In genomic region chr2:28952806-28953190, GRCh38 we compare ENCODE assay signal across 12 cellular contexts. TPM values are rescaled to one million over a fixed set of nuclear protein-coding genes. Genes with fewer than 3 reads are reported as not detected.
DNase-seq lines count a peak whose midpoint lies in the region; ATAC-seq and TF ChIP-seq lines count a peak whose summit lies in the region.
"Had no signal": no experiment of that assay in that cellular context is flagged by ENCODE, and none has a peak within 500 bp of the region (broad histone marks: within the 10 kb centered on the region; RNA-seq: fewer than 3 reads in every experiment).

No MANE protein-coding gene starts in this region.

- no peak overlapping the region for H2BK120ac ChIP-seq in mesendoderm (ENCODE audit: low read depth, low read length)

- H3K27ac Mint-ChIP-seq in activated CD8-positive, alpha-beta T cell treated with anti-CD3 and anti-CD28 coated beads for 36 hours, result peak overlapping the region; percentile 26
- H3K27ac Mint-ChIP-seq: activated CD4-positive, alpha-beta memory T cell treated with anti-CD3 and anti-CD28 coated beads, Interleukin-2, amount 10 ng/mL, durations not matched to agents 7 days and 5 days had no signal

- no peak for TF ChIP-seq POLR2A in NB4 (IDR thresholded peaks at IDR 0.05; ENCODE audit: extremely low read depth, insufficient read length)

- WGBS in mesendoderm (ENCODE audit: extremely low coverage, insufficient coverage, low lambda C conversion rate), result no CpG with 5 or more reads among the region's 6 CpGs

- H3K79me1 ChIP-seq in mesendoderm (ENCODE audit: low read length), result no peaks in the 10 kb centered on the region

- peak; percentile 27 for TF ChIP-seq CTCF in NB4 (IDR thresholded peaks at IDR 0.05; ENCODE audit: low read depth, low read length)
- TF ChIP-seq CTCF in activated CD8-positive, alpha-beta T cell treated with anti-CD3 and anti-CD28 coated beads for 36 hours (IDR thresholded peaks at IDR 0.05), result no peak

- no peak overlapping the region for H3K18ac ChIP-seq in mesendoderm (ENCODE audit: low read length)

- DNase-seq in G401 (ENCODE audit: low spot score) (peak; percentile 21), NB4 (ENCODE audit: low read depth) (peak; percentile 83), mesendoderm (peak; percentile 21), T-helper 1 cell (no peak), DMS79 treated with DMSO at 0.1 percent for 48 hours (lab: John Stamatoyannopoulos, UW) (no peak)
- no peak for DNase-seq in activated CD8-positive, alpha-beta T cell treated with anti-CD3 and anti-CD28 coated beads for 36 hours
- DNase-seq in activated CD4-positive, CD25-positive, alpha-beta regulatory T cell treated with anti-CD3 and anti-CD28 coated beads, Interleukin-2, amount 50 U/mL, for 72 hours, result no peak
- DNase-seq: activated CD4-positive, alpha-beta memory T cell treated with anti-CD3 and anti-CD28 coated beads, Interleukin-2, amount 10 ng/mL, durations not matched to agents 7 days and 5 days; cortex of kidney; kidney; NCI-H2107 had no signal

- intact Hi-C loops in activated CD8-positive, alpha-beta T cell treated with anti-CD3 and anti-CD28 coated beads for 36 hours (cut with micrococcal nuclease), result loop anchor here (5.0 kb wide), 1 partner anchor 130 kb away; no protein-coding TSS in a partner anchor

- no peak overlapping the region for H2AK5ac ChIP-seq in mesendoderm (ENCODE audit: low read length)

- no peak overlapping the region for H2BK5ac ChIP-seq in mesendoderm (ENCODE audit: low read length)

- no peak overlapping the region for H3K27ac ChIP-seq in mesendoderm (ENCODE audit: low read depth, low read length)

- no peak overlapping the region for H2BK15ac ChIP-seq in mesendoderm (replicated peaks; ENCODE audit: low read depth)

- H3K9ac ChIP-seq in mesendoderm (ENCODE audit: low read length), result no peak overlapping the region

- no peaks in the 10 kb centered on the region for H3K27me3 Mint-ChIP-seq in activated CD8-positive, alpha-beta T cell treated with anti-CD3 and anti-CD28 coated beads for 36 hours

- in situ Hi-C loops in G401 (cut with HindIII; ENCODE audit: low sequenced_read_pairs), result no loop called here

- peaks cover 21% of the 10 kb centered on the region for H3K36me3 Mint-ChIP-seq in activated CD8-positive, alpha-beta T cell treated with anti-CD3 and anti-CD28 coated beads for 36 hours (ENCODE audit: low read depth)

- no peaks in the 10 kb centered on the region for H3K4me1 ChIP-seq in mesendoderm (ENCODE audit: control insufficient read depth, low read depth, low read length)

- no peaks in the 10 kb centered on the region for H3K27me3 ChIP-seq in mesendoderm (ENCODE audit: insufficient read depth, low read length, poor library complexity)

- no peak overlapping the region for H3K4ac ChIP-seq in mesendoderm (ENCODE audit: low read depth, low read length)

- H4K8ac ChIP-seq in mesendoderm (ENCODE audit: low read depth, low read length), result no peak overlapping the region

- H3K4me2 ChIP-seq in mesendoderm (ENCODE audit: low read length), result no peak overlapping the region

- H3K56ac ChIP-seq in mesendoderm (ENCODE audit: low read length), result no peak overlapping the region

- ATAC-seq in activated CD8-positive, alpha-beta T cell treated with anti-CD3 and anti-CD28 coated beads for 36 hours, result no peak
- no peak for ATAC-seq in GM18519 (IDR thresholded peaks at IDR 0.05; ENCODE audit: low FRiP score, unreplicated experiment)

- H3K9me3 Mint-ChIP-seq in activated CD8-positive, alpha-beta T cell treated with anti-CD3 and anti-CD28 coated beads for 36 hours, result peaks cover 3% of the 10 kb centered on the region
- H3K9me3 Mint-ChIP-seq: activated CD4-positive, alpha-beta memory T cell treated with anti-CD3 and anti-CD28 coated beads, Interleukin-2, amount 10 ng/mL, durations not matched to agents 7 days and 5 days had no signal

- H3K23ac ChIP-seq in mesendoderm (ENCODE audit: low read length), result no peak overlapping the region

- H3K4me3 Mint-ChIP-seq in activated CD8-positive, alpha-beta T cell treated with anti-CD3 and anti-CD28 coated beads for 36 hours, result no peak overlapping the region
- H3K4me3 Mint-ChIP-seq: activated CD4-positive, alpha-beta memory T cell treated with anti-CD3 and anti-CD28 coated beads, Interleukin-2, amount 10 ng/mL, durations not matched to agents 7 days and 5 days had no signal

- peaks cover 7% of the 10 kb centered on the region for H3K4me1 Mint-ChIP-seq in activated CD8-positive, alpha-beta T cell treated with anti-CD3 and anti-CD28 coated beads for 36 hours (ENCODE audit: low read depth)

- H3K4me3 ChIP-seq in NB4 (ENCODE audit: low read depth, low read length) (peak overlapping the region; percentile 25), mesendoderm (ENCODE audit: low read length) (no peak overlapping the region)

- H3K36me3 ChIP-seq in mesendoderm (ENCODE audit: control insufficient read depth, insufficient read depth, low read length), result peaks cover 6% of the 10 kb centered on the region

- CTCF ChIA-PET in activated CD8-positive, alpha-beta T cell treated with anti-CD3 and anti-CD28 coated beads for 36 hours (lab: Charles Lee), result no interaction called here

- H4K5ac ChIP-seq in mesendoderm (ENCODE audit: low read length), result no peak overlapping the region

- H3K79me2 ChIP-seq in mesendoderm (ENCODE audit: control insufficient read depth, insufficient read depth, low read length), result no peaks in the 10 kb centered on the region

- POLR2A ChIA-PET in activated CD8-positive, alpha-beta T cell treated with anti-CD3 and anti-CD28 coated beads for 36 hours (lab: Charles Lee), result no interaction called here

RNA-seq across cellular contexts. Expression of gene TOGARAM2, which starts 28.3 kb away (rescaled TPM):
- total RNA-seq in G401 (2014; rRNA removed; shearing (Covaris generic)), result 2.7 and 3.2 TPM in 2 replicates
- 1 to 10 TPM; 2.3 to 2.7 TPM for total RNA-seq in activated CD8-positive, alpha-beta T cell treated with anti-CD3 and anti-CD28 coated beads for 36 hours
- 0.17 TPM for polyA plus RNA-seq in mesendoderm (2013, experiment 1 of 2)
- 0.24 TPM for polyA plus RNA-seq in mesendoderm (2013, experiment 2 of 2)

RNA-seq across cellular contexts. Expression of gene WDR43, which starts 58.3 kb away (rescaled TPM):
- 103 and 171 TPM in 2 replicates for total RNA-seq in G401 (2014; rRNA removed; shearing (Covaris generic))
- 100 to 1,000 TPM; 121 to 129 TPM for total RNA-seq in activated CD8-positive, alpha-beta T cell treated with anti-CD3 and anti-CD28 coated beads for 36 hours
- 99.6 TPM for polyA plus RNA-seq in mesendoderm (2013, experiment 1 of 2)
- 98.8 TPM for polyA plus RNA-seq in mesendoderm (2013, experiment 2 of 2)

Comparison
In these comparisons a context has a peak if more than half of its experiments do, and no peak if none do; other contexts are left out.
1. DNase-seq: peak in G401 (single experiment), NB4 (single experiment) and mesendoderm (single experiment); none in activated CD8-positive, alpha-beta T cell treated with anti-CD3 and anti-CD28 coated beads for 36 hours (single experiment), T-helper 1 cell (0 of 5), activated CD4-positive, CD25-positive, alpha-beta regulatory T cell treated with anti-CD3 and anti-CD28 coated beads, Interleukin-2, amount 50 U/mL, for 72 hours (single experiment) and DMS79 treated with DMSO at 0.1 percent for 48 hours (single experiment).